Comparison of ENCODE assay signal across 10 cellular contexts in genomic region chr12:96044017-96044985, GRCh38. TPM values are rescaled to one million over a fixed set of nuclear protein-coding genes. Genes with fewer than 3 reads are reported as not detected.
DNase-seq lines count a peak whose midpoint lies in the region; ATAC-seq and TF ChIP-seq lines count a peak whose summit lies in the region.
"Had no signal": no experiment of that assay in that cellular context is flagged by ENCODE, and none has a peak within 500 bp of the region (broad histone marks: within the 10 kb centered on the region; RNA-seq: fewer than 3 reads in every experiment).

No MANE protein-coding gene starts in this region.

- H3K36me3 Mint-ChIP-seq in activated B cell treated with CpG ODN at 0.5 μM for 24 hours (ENCODE audit: low read depth) (no peaks in the 10 kb centered on the region), immature natural killer cell (no peaks in the 10 kb centered on the region)

- intact Hi-C loops in activated B cell treated with CpG ODN at 0.5 μM for 24 hours (cut with micrococcal nuclease) (loop anchor here (1.0 kb wide), 1 partner anchor 8 kb away; no protein-coding TSS in a partner anchor), left colon (cut with DNase I, micrococcal nuclease) (no loop called here)

- H3K27ac Mint-ChIP-seq in activated B cell treated with CpG ODN at 0.5 μM for 24 hours (peak overlapping the region; percentile 75), immature natural killer cell (peak overlapping the region; percentile 63 to 90 (median 80))

- peak overlapping the region; percentile 63 for H3K4me3 Mint-ChIP-seq in activated B cell treated with CpG ODN at 0.5 μM for 24 hours
- H3K4me3 Mint-ChIP-seq in immature natural killer cell, result peak overlapping the region; percentile 50 to 69 (median 60)

- CTCF ChIA-PET in activated B cell treated with CpG ODN at 0.5 μM for 24 hours (lab: Charles Lee), result no interaction called here

- peaks cover 67% of the 10 kb centered on the region for H3K4me1 Mint-ChIP-seq in activated B cell treated with CpG ODN at 0.5 μM for 24 hours
- peaks cover 47 to 55% of the 10 kb centered on the region in 2 donors for H3K4me1 Mint-ChIP-seq in immature natural killer cell

- POLR2A ChIA-PET in activated B cell treated with CpG ODN at 0.5 μM for 24 hours (lab: Charles Lee), result interaction anchor here (0.6 to 1.6 kb wide), 5 partner anchors 8 to 354 kb away, joined by 3 to 19 read pairs (median 5); partner anchors contain the start of gene LTA4H

- DNase-seq in AG08395 (ENCODE audit: low spot score) (peak; percentile 55), HCEC 1CT (peak; percentile 87), activated B cell treated with CpG ODN at 0.5 μM for 24 hours (no peak), immature natural killer cell (peak in 2 of 3 donors; percentile 28 to 33), NCI-H2227 treated with DMSO at 0.1 percent for 48 hours (lab: John Stamatoyannopoulos, UW) (no peak), NCI-H524 treated with DMSO at 0.1 percent for 48 hours (lab: John Stamatoyannopoulos, UW) (no peak), left colon (no peak), mucosa of gallbladder (ENCODE audit: low spot score) (no peak)
- DNase-seq: islet precursor cell, NCI-H1048 had no signal

- no peaks in the 10 kb centered on the region for H3K27me3 Mint-ChIP-seq in activated B cell treated with CpG ODN at 0.5 μM for 24 hours
- peaks cover 0 to 5% (median 2%) of the 10 kb centered on the region in 3 donors for H3K27me3 Mint-ChIP-seq in immature natural killer cell (ENCODE audit: low read depth in 3 of 3)

- peak; percentile 74 for ATAC-seq in activated B cell treated with CpG ODN at 0.5 μM for 24 hours (ENCODE audit: low read depth)
- no peak for ATAC-seq in left colon

- H3K9me3 Mint-ChIP-seq in activated B cell treated with CpG ODN at 0.5 μM for 24 hours (no peaks in the 10 kb centered on the region), immature natural killer cell (no peaks in the 10 kb centered on the region)

- no peak for TF ChIP-seq CTCF in activated B cell treated with CpG ODN at 0.5 μM for 24 hours (IDR thresholded peaks at IDR 0.05)

RNA-seq across cellular contexts. Expression of gene LTA4H, which starts 8.9 kb away (rescaled TPM):
- 119 and 124 TPM in 2 replicates for total RNA-seq in activated B cell treated with CpG ODN at 0.5 μM for 24 hours
- 10 to 100 TPM; 65.9 to 78.1 (median 67.2) TPM for polyA plus RNA-seq in immature natural killer cell
- 10 to 100 TPM; 55.3 to 59.1 TPM for total RNA-seq in left colon
- total RNA-seq in mucosa of gallbladder, result 62.1 TPM

RNA-seq across cellular contexts. Expression of gene HAL, which starts 48.2 kb away (rescaled TPM):
- total RNA-seq in activated B cell treated with CpG ODN at 0.5 μM for 24 hours (0.66 and 2.5 TPM in 2 replicates), left colon (1 to 10 TPM; 2.5 to 2.7 TPM), mucosa of gallbladder (0.58 TPM)
- under 1 TPM in 2 of 3 donors, not detected in 1; 0.21 to 0.34 TPM for polyA plus RNA-seq in immature natural killer cell

Comparison
In these comparisons a context has a peak if more than half of its experiments do, and no peak if none do; other contexts are left out.
1. DNase-seq: peak in AG08395 (single experiment), HCEC 1CT (single experiment) and immature natural killer cell (2 of 3); none in activated B cell treated with CpG ODN at 0.5 μM for 24 hours (single experiment), NCI-H2227 treated with DMSO at 0.1 percent for 48 hours (single experiment), NCI-H524 treated with DMSO at 0.1 percent for 48 hours (single experiment), left colon (0 of 2) and mucosa of gallbladder (single experiment).